ENCODE assay signal across 3 cellular contexts in the genomic region with DNA sequence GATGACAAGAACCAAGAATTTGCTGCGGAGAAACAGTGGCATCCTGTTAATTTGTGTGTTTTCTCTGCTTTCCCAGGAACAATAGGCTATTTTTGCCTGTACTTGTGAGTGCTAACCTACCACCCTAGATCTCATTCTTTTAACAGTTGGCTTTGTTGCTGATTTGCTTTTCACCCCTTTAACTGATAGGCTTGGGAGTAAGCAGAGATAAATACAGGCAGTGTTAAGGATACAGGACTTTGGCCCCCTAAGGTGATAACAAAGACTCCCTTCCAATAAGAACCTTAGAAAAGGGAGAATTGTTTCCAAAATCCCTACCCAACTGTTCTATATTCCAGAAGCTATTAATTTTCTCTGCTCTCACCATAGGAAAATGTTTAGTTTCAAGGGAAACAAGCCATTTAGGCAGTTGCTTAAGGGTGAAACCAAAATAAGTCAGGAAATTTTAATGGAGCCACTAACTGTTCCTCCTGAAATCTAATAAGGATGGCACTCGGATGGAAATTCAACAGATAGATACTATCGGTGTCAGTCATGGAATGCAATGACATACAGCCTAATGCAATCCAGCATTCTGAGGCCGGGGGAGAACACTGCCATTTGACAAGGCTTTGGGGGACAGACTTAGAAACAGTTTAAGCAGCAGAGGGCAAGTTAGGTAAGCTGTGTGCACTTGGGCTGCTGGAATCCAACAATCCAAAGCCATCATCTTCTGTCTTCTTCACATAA.
TF ChIP-seq lines count a peak whose summit lies in the region.

No MANE protein-coding gene starts in this region.

TF ChIP-seq in GM23338, 12 proteins besides CTCF, POLR2A, EP300 and RAD21 (continues in another document):
- TF ChIP-seq POLR2AphosphoS5 (IDR thresholded peaks at IDR 0.05; ENCODE audit: low read depth): no peak
- TF ChIP-seq, protein P1, sequence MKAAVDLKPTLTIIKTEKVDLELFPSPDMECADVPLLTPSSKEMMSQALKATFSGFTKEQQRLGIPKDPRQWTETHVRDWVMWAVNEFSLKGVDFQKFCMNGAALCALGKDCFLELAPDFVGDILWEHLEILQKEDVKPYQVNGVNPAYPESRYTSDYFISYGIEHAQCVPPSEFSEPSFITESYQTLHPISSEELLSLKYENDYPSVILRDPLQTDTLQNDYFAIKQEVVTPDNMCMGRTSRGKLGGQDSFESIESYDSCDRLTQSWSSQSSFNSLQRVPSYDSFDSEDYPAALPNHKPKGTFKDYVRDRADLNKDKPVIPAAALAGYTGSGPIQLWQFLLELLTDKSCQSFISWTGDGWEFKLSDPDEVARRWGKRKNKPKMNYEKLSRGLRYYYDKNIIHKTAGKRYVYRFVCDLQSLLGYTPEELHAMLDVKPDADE (IDR thresholded peaks at IDR 0.05): no peak
- TF ChIP-seq, protein P2, sequence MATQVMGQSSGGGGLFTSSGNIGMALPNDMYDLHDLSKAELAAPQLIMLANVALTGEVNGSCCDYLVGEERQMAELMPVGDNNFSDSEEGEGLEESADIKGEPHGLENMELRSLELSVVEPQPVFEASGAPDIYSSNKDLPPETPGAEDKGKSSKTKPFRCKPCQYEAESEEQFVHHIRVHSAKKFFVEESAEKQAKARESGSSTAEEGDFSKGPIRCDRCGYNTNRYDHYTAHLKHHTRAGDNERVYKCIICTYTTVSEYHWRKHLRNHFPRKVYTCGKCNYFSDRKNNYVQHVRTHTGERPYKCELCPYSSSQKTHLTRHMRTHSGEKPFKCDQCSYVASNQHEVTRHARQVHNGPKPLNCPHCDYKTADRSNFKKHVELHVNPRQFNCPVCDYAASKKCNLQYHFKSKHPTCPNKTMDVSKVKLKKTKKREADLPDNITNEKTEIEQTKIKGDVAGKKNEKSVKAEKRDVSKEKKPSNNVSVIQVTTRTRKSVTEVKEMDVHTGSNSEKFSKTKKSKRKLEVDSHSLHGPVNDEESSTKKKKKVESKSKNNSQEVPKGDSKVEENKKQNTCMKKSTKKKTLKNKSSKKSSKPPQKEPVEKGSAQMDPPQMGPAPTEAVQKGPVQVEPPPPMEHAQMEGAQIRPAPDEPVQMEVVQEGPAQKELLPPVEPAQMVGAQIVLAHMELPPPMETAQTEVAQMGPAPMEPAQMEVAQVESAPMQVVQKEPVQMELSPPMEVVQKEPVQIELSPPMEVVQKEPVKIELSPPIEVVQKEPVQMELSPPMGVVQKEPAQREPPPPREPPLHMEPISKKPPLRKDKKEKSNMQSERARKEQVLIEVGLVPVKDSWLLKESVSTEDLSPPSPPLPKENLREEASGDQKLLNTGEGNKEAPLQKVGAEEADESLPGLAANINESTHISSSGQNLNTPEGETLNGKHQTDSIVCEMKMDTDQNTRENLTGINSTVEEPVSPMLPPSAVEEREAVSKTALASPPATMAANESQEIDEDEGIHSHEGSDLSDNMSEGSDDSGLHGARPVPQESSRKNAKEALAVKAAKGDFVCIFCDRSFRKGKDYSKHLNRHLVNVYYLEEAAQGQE (IDR thresholded peaks at IDR 0.05; ENCODE audit: unreplicated experiment): no peak
- no peak for TF ChIP-seq JUNB (IDR thresholded peaks at IDR 0.05; ENCODE audit: unreplicated experiment)
- no peak for TF ChIP-seq CREB1 (CRISPR knock-in tag; IDR thresholded peaks at IDR 0.05; ENCODE audit: low read depth)
- TF ChIP-seq EZH2phosphoT487 (IDR thresholded peaks at IDR 0.05; ENCODE audit: unreplicated experiment): no peak
- no peak for TF ChIP-seq ZNF331 (CRISPR knock-in tag; IDR thresholded peaks at IDR 0.05; ENCODE audit: low read depth)
- TF ChIP-seq NANOG (IDR thresholded peaks at IDR 0.05; ENCODE audit: borderline replicate concordance): no peak
- no peak for TF ChIP-seq STAT1 (IDR thresholded peaks at IDR 0.05; ENCODE audit: unreplicated experiment)

TF ChIP-seq in SK-N-SH, 30 proteins besides CTCF, POLR2A, EP300 and RAD21:
- TF ChIP-seq MEF2A (IDR thresholded peaks at IDR 0.05; ENCODE audit: borderline replicate concordance, low read depth) (no peak), RCOR1 (IDR thresholded peaks at IDR 0.05; ENCODE audit: low read length) (peak; percentile 54; the same call in 1 of the 2 replicates)

TF ChIP-seq in endothelial cell of umbilical vein, 7 proteins besides CTCF, POLR2A, EP300 and RAD21:
- TF ChIP-seq POLR2AphosphoS5 (IDR thresholded peaks at IDR 0.05; ENCODE audit: insufficient read depth, low read depth, low read length) (no peak), JUN (IDR thresholded peaks at IDR 0.05; ENCODE audit: borderline replicate concordance, insufficient read depth, insufficient read length, low read depth) (no peak), MYC (IDR thresholded peaks at IDR 0.05; ENCODE audit: low read depth, low read length) (no peak), GATA2 (IDR thresholded peaks at IDR 0.05; ENCODE audit: insufficient read depth, insufficient read length, low read depth, low read length) (no peak), MAX (IDR thresholded peaks at IDR 0.05; ENCODE audit: insufficient read depth, insufficient read length) (no peak), EZH2 (IDR thresholded peaks at IDR 0.05; ENCODE audit: borderline replicate concordance, low read depth, low read length, severe bottlenecking) (no peak)
TF ChIP-seq in endothelial cell of umbilical vein: peak in this region for 0.
